Comparison of ENCODE assay signal across 1 cellular context in genomic region chr3:53680026-53680425, GRCh38.
TF ChIP-seq lines count a peak whose summit lies in the region.

No MANE protein-coding gene starts in this region.

TF ChIP-seq in IMR-90, 13 proteins besides CTCF, POLR2A, EP300 and RAD21 (continued from another document):
- TF ChIP-seq MXI1 (IDR thresholded peaks at IDR 0.05; ENCODE audit: borderline replicate concordance, low read depth, low read length) (no peak), NFE2L2 (IDR thresholded peaks at IDR 0.05; ENCODE audit: low read depth, low read length) (no peak)
